Comparison of ENCODE assay signal across 1 cellular context in the genomic region with DNA sequence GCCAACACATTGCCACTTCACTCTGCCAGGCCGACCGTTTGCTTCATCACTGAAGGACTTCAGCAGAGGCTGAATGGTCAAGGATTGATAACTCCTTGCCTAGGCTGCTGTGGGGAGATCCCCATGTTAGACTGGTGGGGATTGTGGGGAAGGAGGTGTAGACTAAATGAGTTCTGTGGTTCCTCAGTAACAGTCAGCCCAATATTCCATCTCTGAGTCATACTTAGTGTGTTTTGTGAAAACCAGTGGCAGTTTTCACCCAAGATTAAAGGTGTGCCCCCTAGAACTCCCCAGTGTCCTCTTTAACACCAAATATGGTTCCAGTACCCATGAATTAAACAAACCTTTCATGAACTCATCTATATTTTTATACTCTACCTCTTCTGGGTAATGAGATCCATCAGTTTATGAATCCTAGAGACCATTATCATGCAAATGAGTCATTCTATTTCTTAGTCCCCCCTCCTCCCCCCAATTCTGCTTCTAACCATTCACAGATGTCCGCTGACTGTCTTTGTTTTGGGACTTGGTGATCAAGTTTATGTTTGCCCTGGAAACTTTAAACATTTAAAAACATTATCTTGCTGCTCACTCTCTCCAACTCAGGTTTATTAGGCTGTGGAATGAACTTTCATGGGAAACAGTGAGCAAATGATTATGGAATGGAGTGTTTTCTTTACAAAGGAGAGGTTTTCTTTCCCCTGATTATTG.
TF ChIP-seq lines count a peak whose summit lies in the region.

No MANE protein-coding gene starts in this region.

TF ChIP-seq in IMR-90, 13 proteins besides CTCF, POLR2A, EP300 and RAD21 (continued from another document):
- no peak for TF ChIP-seq ELK1 (IDR thresholded peaks at IDR 0.05; ENCODE audit: borderline replicate concordance, low read depth, low read length)
- no peak for TF ChIP-seq FOS (IDR thresholded peaks at IDR 0.05; ENCODE audit: low read depth, low read length)
- TF ChIP-seq, protein P1, sequence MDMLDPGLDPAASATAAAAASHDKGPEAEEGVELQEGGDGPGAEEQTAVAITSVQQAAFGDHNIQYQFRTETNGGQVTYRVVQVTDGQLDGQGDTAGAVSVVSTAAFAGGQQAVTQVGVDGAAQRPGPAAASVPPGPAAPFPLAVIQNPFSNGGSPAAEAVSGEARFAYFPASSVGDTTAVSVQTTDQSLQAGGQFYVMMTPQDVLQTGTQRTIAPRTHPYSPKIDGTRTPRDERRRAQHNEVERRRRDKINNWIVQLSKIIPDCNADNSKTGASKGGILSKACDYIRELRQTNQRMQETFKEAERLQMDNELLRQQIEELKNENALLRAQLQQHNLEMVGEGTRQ (IDR thresholded peaks at IDR 0.05; ENCODE audit: low read depth, low read length) = no peak
- TF ChIP-seq NFE2L2 (IDR thresholded peaks at IDR 0.05; ENCODE audit: low read depth, low read length) = no peak
- TF ChIP-seq MAFK (IDR thresholded peaks at IDR 0.05; ENCODE audit: low read depth, low read length) = no peak
